29 cellular contexts compared by ENCODE assay signal in the genomic region with DNA sequence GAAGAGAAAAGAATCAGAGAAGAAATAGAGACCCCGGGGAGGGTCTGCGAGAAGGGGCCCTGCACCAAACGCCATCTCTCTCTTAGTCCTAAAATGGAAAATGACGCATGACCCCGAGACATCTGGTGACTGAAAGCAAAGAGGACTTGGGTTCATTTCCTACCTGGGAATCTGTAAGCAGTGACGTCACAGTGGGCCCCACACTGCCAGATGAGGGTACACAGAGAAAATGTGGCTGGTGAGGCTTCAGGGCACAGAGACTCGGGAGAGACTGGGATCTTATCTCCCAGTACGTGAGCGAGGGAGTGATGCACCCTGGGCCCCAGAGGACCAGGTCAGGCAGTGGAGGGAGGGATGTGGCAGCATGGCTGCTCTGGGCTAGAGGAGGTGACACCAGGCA.
"Had no signal": no experiment of that assay in that cellular context is flagged by ENCODE, and none has a peak within 500 bp of the region (broad histone marks: within the 10 kb centered on the region; RNA-seq: fewer than 3 reads in every experiment).

No MANE protein-coding gene starts in this region.

- H3K4me1 Mint-ChIP-seq: activated CD4-positive, alpha-beta T cell treated with anti-CD3 and anti-CD28 coated beads, Interleukin-2, amount 10 ng/mL, durations not matched to agents 24 days and 14 days had no signal

- DNase-seq: activated CD4-positive, alpha-beta T cell treated with anti-CD3 and anti-CD28 coated beads, Interleukin-2, amount 10 ng/mL, durations not matched to agents 24 days and 14 days; activated CD4-positive, alpha-beta T cell treated with anti-CD3 and anti-CD28 coated beads, Interleukin-2, amount 50 U/mL, for 4 hours; activated CD8-positive, alpha-beta memory T cell treated with anti-CD3 and anti-CD28 coated beads, Interleukin-2, amount 50 U/mL, for 4 hours; activated gamma-delta T cell treated with Interleukin-2 at 50 U/mL for 16 hours; activated naive CD4-positive, alpha-beta T cell treated with anti-CD3 and anti-CD28 coated beads for 36 hours; activated T-cell treated with anti-CD3 and anti-CD28 coated beads for 4 hours; activated T-cell treated with anti-CD3 and anti-CD28 coated beads, Interleukin-2, amount 50 U/mL, for 4 hours; adrenal gland; body of pancreas; caudate nucleus; MG63; MV-4-11; NCI-H1092; NCI-H1436 treated with DMSO at 0.1 percent for 48 hours; NCI-H1694 treated with DMSO at 0.1 percent for 48 hours; NCI-H2029; NCI-H345; NCI-H524 treated with DMSO at 0.1 percent for 48 hours; SHP77; SJCRH30; T-helper 1 cell; T-helper 2 cell; T-helper 9 cell; WERI-Rb-1 had no signal

- ATAC-seq: activated naive CD4-positive, alpha-beta T cell treated with anti-CD3 and anti-CD28 coated beads, Interleukin-2, amount 50 U/mL, for 72 hours; activated T-cell treated with anti-CD3 and anti-CD28 coated beads, Interleukin-2, amount 50 U/mL, for 4 hours; body of pancreas; Panc1 had no signal

- H3K27me3 ChIP-seq: adrenal gland, body of pancreas, SJCRH30 had no signal

- FAIRE-seq: astrocyte had no signal

- H3K27ac ChIP-seq: adrenal gland, body of pancreas, SJCRH30, SK-N-MC, WERI-Rb-1 had no signal

- H3K9me3 Mint-ChIP-seq: activated CD4-positive, alpha-beta T cell treated with anti-CD3 and anti-CD28 coated beads, Interleukin-2, amount 10 ng/mL, durations not matched to agents 24 days and 14 days; activated T-helper 1 cell treated with anti-CD3 and anti-CD28 coated beads, Interleukin-12 subunit alpha, Interleukin-12 subunit beta, Interleukin-2, Interleukin-4 antibody, amounts not matched to agents 30 ng/mL and 10 ng/mL and 1 ng/mL, durations not matched to agents 14 hours and 24 hours and 36 hours had no signal

- H3K4me1 ChIP-seq: adrenal gland, body of pancreas, SJCRH30 had no signal

- H3K27ac Mint-ChIP-seq: activated CD4-positive, alpha-beta T cell treated with anti-CD3 and anti-CD28 coated beads, Interleukin-2, amount 10 ng/mL, durations not matched to agents 24 days and 14 days; activated naive CD4-positive, alpha-beta T cell treated with anti-CD3 and anti-CD28 coated beads for 36 hours; activated naive CD4-positive, alpha-beta T cell treated with anti-CD3 and anti-CD28 coated beads, Interleukin-2, amount 50 U/mL, for 72 hours; activated T-helper 1 cell treated with anti-CD3 and anti-CD28 coated beads, Interleukin-12 subunit alpha, Interleukin-12 subunit beta, Interleukin-2, Interleukin-4 antibody, amounts not matched to agents 30 ng/mL and 10 ng/mL and 1 ng/mL, durations not matched to agents 14 hours and 24 hours and 36 hours had no signal

- H3K36me3 ChIP-seq: adrenal gland, MG63, SJCRH30, WERI-Rb-1 had no signal

- H3K4me3 Mint-ChIP-seq: activated CD4-positive, alpha-beta T cell treated with anti-CD3 and anti-CD28 coated beads, Interleukin-2, amount 10 ng/mL, durations not matched to agents 24 days and 14 days; activated naive CD4-positive, alpha-beta T cell treated with anti-CD3 and anti-CD28 coated beads for 36 hours; activated T-cell treated with anti-CD3 and anti-CD28 coated beads, Interleukin-2, amount 50 U/mL, for 4 hours; activated T-helper 1 cell treated with anti-CD3 and anti-CD28 coated beads, Interleukin-12 subunit alpha, Interleukin-12 subunit beta, Interleukin-2, Interleukin-4 antibody, amounts not matched to agents 30 ng/mL and 10 ng/mL and 1 ng/mL, durations not matched to agents 14 hours and 24 hours and 36 hours had no signal

- H3K27me3 Mint-ChIP-seq: activated CD4-positive, alpha-beta T cell treated with anti-CD3 and anti-CD28 coated beads, Interleukin-2, amount 10 ng/mL, durations not matched to agents 24 days and 14 days had no signal

- H3K9me3 ChIP-seq: adrenal gland, body of pancreas, SJCRH30 had no signal

- H3K4me3 ChIP-seq: adrenal gland, body of pancreas, MG63, SJCRH30, SK-N-MC had no signal
